In the genomic region with DNA sequence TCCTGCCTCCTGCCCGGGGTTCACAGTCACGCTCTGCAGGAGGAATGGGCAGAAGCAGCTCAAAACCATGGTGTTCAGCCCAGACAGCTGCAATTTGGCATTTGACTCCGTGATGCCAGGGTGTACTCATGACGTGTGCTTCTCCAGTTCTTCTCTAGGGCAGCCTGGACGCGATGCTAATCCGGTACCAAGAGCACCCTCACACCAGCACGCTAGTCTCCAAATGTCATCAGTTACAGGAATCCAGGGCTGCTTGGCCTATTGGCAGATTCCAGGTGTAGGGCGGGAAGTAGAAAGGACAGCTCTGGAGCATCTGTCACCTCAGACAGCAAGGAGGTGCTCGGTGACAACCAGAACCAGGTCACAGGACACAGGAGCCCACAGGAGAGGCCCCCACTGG, we compare ENCODE assay signal across 19 cellular contexts.
DNase-seq lines count a peak whose midpoint lies in the region; ATAC-seq and TF ChIP-seq lines count a peak whose summit lies in the region.
"Had no signal": no experiment of that assay in that cellular context is flagged by ENCODE, and none has a peak within 500 bp of the region (broad histone marks: within the 10 kb centered on the region; RNA-seq: fewer than 3 reads in every experiment).

No MANE protein-coding gene starts in this region.

- CTCF ChIA-PET in activated CD8-positive, alpha-beta memory T cell treated with anti-CD3 and anti-CD28 coated beads, Interleukin-2, amount 10 ng/mL, durations not matched to agents 7 days and 5 days (lab: Charles Lee): no interaction called here

- no peak overlapping the region for H2BK15ac ChIP-seq in mesenchymal stem cell (ENCODE audit: low read depth, poor library complexity, severe bottlenecking)

- peak; percentile 12 for DNase-seq in activated CD8-positive, alpha-beta memory T cell treated with anti-CD3 and anti-CD28 coated beads, Interleukin-2, amount 10 ng/mL, durations not matched to agents 7 days and 5 days
- no peak for DNase-seq in activated CD8-positive, alpha-beta memory T cell treated with anti-CD3 and anti-CD28 coated beads, Interleukin-2, amount 50 U/mL, for 48 hours
- no peak for DNase-seq in iPS DF 6.9 (ENCODE audit: low read depth, low spot score)
- DNase-seq in type B pancreatic cell (ENCODE audit: extremely low spot score, unreplicated experiment): peak; percentile 39
- no peak for DNase-seq in adrenal gland
- DNase-seq in mesenchymal stem cell: no peak
- DNase-seq in OCI-M2 (lab: John Stamatoyannopoulos, UW; ENCODE audit: unreplicated experiment): no peak
- DNase-seq: AML-193; BE2C; Caco-2; CD4-positive, CD25-positive, alpha-beta regulatory T cell; DMS153; DND-41; H9 had no signal

- no peaks in the 10 kb centered on the region for H3K27me3 ChIP-seq in iPS DF 6.9 (ENCODE audit: control insufficient read depth, insufficient read depth, low read length)
- no peaks in the 10 kb centered on the region for H3K27me3 ChIP-seq in adrenal gland
- H3K27me3 ChIP-seq in mesenchymal stem cell (ENCODE audit: control insufficient read depth in 1 of 2, insufficient read depth in 1 of 2, low read length in 2 of 2): peaks cover 0 to 8% of the 10 kb centered on the region in 2 experiments
- H3K27me3 ChIP-seq: BE2C had no signal

- WGBS in iPS DF 6.9 (ENCODE audit: insufficient coverage, insufficient read length): no CpG with 5 or more reads among the region's 10 CpGs
- 75 to 88% (median 82%) methylated on average over 10 of the region's 10 CpGs for WGBS in adrenal gland, 4 donors
- 85% methylated on average over 10 of the region's 10 CpGs for whole genome bisulfite sequencing in mesenchymal stem cell

- H3K9ac ChIP-seq in mesenchymal stem cell (ENCODE audit: low read length): no peak overlapping the region

- TF ChIP-seq POLR2A in adrenal gland (IDR thresholded peaks at IDR 0.05): no peak

- no peak overlapping the region for H3K27ac Mint-ChIP-seq in activated CD8-positive, alpha-beta memory T cell treated with anti-CD3 and anti-CD28 coated beads, Interleukin-2, amount 10 ng/mL, durations not matched to agents 7 days and 5 days
- H3K27ac Mint-ChIP-seq in type B pancreatic cell: no peak overlapping the region
- H3K27ac Mint-ChIP-seq: CD4-positive, CD25-positive, alpha-beta regulatory T cell; CD8-positive, alpha-beta T cell; GM23338 had no signal

- H3K4me3 ChIP-seq in iPS DF 6.9 (ENCODE audit: low read length) (peak overlapping the region; percentile 15; the same call in 1 of the 2 replicates), adrenal gland (no peak overlapping the region), mesenchymal stem cell (ENCODE audit: insufficient read depth in 1 of 2, low read depth in 1 of 2, low read length in 2 of 2) (no peak overlapping the region)
- H3K4me3 ChIP-seq: GM23338 had no signal

- intact Hi-C loops in adrenal gland (cut with DNase I): no loop called here

- no peaks in the 10 kb centered on the region for H3K36me3 Mint-ChIP-seq in activated CD8-positive, alpha-beta memory T cell treated with anti-CD3 and anti-CD28 coated beads, Interleukin-2, amount 10 ng/mL, durations not matched to agents 7 days and 5 days
- H3K36me3 Mint-ChIP-seq in type B pancreatic cell: no peaks in the 10 kb centered on the region
- H3K36me3 Mint-ChIP-seq: CD4-positive, CD25-positive, alpha-beta regulatory T cell; CD8-positive, alpha-beta T cell had no signal

- no peak overlapping the region for H3K4me2 ChIP-seq in mesenchymal stem cell (ENCODE audit: low read length, poor library complexity, severe bottlenecking)
- H3K4me2 ChIP-seq: GM23338 had no signal

- H2BK5ac ChIP-seq in mesenchymal stem cell (ENCODE audit: low read depth, low read length, poor library complexity, severe bottlenecking): no peak overlapping the region

- no peak overlapping the region for H4K91ac ChIP-seq in mesenchymal stem cell (ENCODE audit: low read length)

- no peak overlapping the region for H2BK120ac ChIP-seq in mesenchymal stem cell (ENCODE audit: low read depth, low read length)

- TF ChIP-seq CTCF in type B pancreatic cell (conservative IDR thresholded peaks at IDR 0.05) (no peak), adrenal gland (IDR thresholded peaks at IDR 0.05) (no peak)

- H3K4me1 ChIP-seq in iPS DF 6.9 (ENCODE audit: control insufficient read depth, insufficient read depth, low read length) (no peaks in the 10 kb centered on the region), adrenal gland (replicated peaks in 1 of 2) (no peaks in the 10 kb centered on the region), mesenchymal stem cell (ENCODE audit: control insufficient read depth, insufficient read depth, low read depth, low read length) (peaks cover 1% of the 10 kb centered on the region)
- H3K4me1 ChIP-seq: BE2C, Caco-2 had no signal

- H3K27me3 Mint-ChIP-seq in activated CD8-positive, alpha-beta memory T cell treated with anti-CD3 and anti-CD28 coated beads, Interleukin-2, amount 10 ng/mL, durations not matched to agents 7 days and 5 days: peaks cover 6% of the 10 kb centered on the region
- H3K27me3 Mint-ChIP-seq in type B pancreatic cell: peaks cover 34% of the 10 kb centered on the region
- H3K27me3 Mint-ChIP-seq: CD4-positive, CD25-positive, alpha-beta regulatory T cell had no signal

- no peaks in the 10 kb centered on the region for H3K4me1 Mint-ChIP-seq in activated CD8-positive, alpha-beta memory T cell treated with anti-CD3 and anti-CD28 coated beads, Interleukin-2, amount 10 ng/mL, durations not matched to agents 7 days and 5 days
- peaks cover 14% of the 10 kb centered on the region for H3K4me1 Mint-ChIP-seq in type B pancreatic cell (ENCODE audit: unreplicated experiment)
- H3K4me1 Mint-ChIP-seq: CD4-positive, CD25-positive, alpha-beta regulatory T cell; H9 had no signal

- H3K27ac ChIP-seq in iPS DF 6.9 (ENCODE audit: low read length) (no peak overlapping the region), adrenal gland (no peak overlapping the region), mesenchymal stem cell (ENCODE audit: low read length, poor library complexity, severe bottlenecking) (no peak overlapping the region)
- H3K27ac ChIP-seq: 22Rv1, C4-2B had no signal

- no peak for ATAC-seq in activated CD8-positive, alpha-beta memory T cell treated with anti-CD3 and anti-CD28 coated beads, Interleukin-2, amount 10 ng/mL, durations not matched to agents 7 days and 5 days
- ATAC-seq: CD8-positive, alpha-beta T cell; GM23338; HCT116 had no signal

- no peaks in the 10 kb centered on the region for H3K79me1 ChIP-seq in mesenchymal stem cell (replicated peaks; ENCODE audit: low read length, poor library complexity, severe bottlenecking)

- H4K8ac ChIP-seq in mesenchymal stem cell (ENCODE audit: low read length): no peak overlapping the region

- no peak overlapping the region for H3K4ac ChIP-seq in mesenchymal stem cell (ENCODE audit: low read depth in 1 of 2, low read length in 2 of 2)

- H3K23ac ChIP-seq in mesenchymal stem cell (ENCODE audit: low read length in 2 of 2): no peak overlapping the region

- peaks cover 8% of the 10 kb centered on the region for H3K9me3 Mint-ChIP-seq in activated CD8-positive, alpha-beta memory T cell treated with anti-CD3 and anti-CD28 coated beads, Interleukin-2, amount 10 ng/mL, durations not matched to agents 7 days and 5 days (ENCODE audit: low read depth)
- H3K9me3 Mint-ChIP-seq in type B pancreatic cell: peaks cover 6% of the 10 kb centered on the region

- H3K9me3 ChIP-seq in iPS DF 6.9 (ENCODE audit: control insufficient read depth, insufficient read depth, low read length) (no peaks in the 10 kb centered on the region), adrenal gland (replicated peaks in 1 of 3) (no peaks in the 10 kb centered on the region), mesenchymal stem cell (ENCODE audit: control insufficient read depth, low read length) (peaks cover 4% of the 10 kb centered on the region)
- H3K9me3 ChIP-seq: BE2C, Caco-2 had no signal

- no peak overlapping the region for H3K4me3 Mint-ChIP-seq in activated CD8-positive, alpha-beta memory T cell treated with anti-CD3 and anti-CD28 coated beads, Interleukin-2, amount 10 ng/mL, durations not matched to agents 7 days and 5 days
- no peak overlapping the region for H3K4me3 Mint-ChIP-seq in type B pancreatic cell
- H3K4me3 Mint-ChIP-seq: CD4-positive, CD25-positive, alpha-beta regulatory T cell; CD8-positive, alpha-beta T cell; GM23338; H9 had no signal

- H3K18ac ChIP-seq in mesenchymal stem cell (ENCODE audit: low read depth in 1 of 2, low read length in 2 of 2): no peak overlapping the region

- H2AFZ ChIP-seq in mesenchymal stem cell (ENCODE audit: low read depth, low read length): no peak overlapping the region
- H2AFZ ChIP-seq: GM23338 had no signal

- H3K36me3 ChIP-seq in iPS DF 6.9 (ENCODE audit: control insufficient read depth, insufficient read depth, low read length) (no peaks in the 10 kb centered on the region), adrenal gland (replicated peaks in 1 of 2) (no peaks in the 10 kb centered on the region), mesenchymal stem cell (ENCODE audit: control insufficient read depth in 1 of 2, insufficient read depth in 2 of 2, low read depth in 1 of 2, low read length in 2 of 2) (no peaks in the 10 kb centered on the region)
- H3K36me3 ChIP-seq: BE2C had no signal

- H2BK12ac ChIP-seq in mesenchymal stem cell (ENCODE audit: low read length in 2 of 2): no peak overlapping the region

- H3K14ac ChIP-seq in mesenchymal stem cell (ENCODE audit: low read length in 2 of 2): no peak overlapping the region

- H2AK5ac ChIP-seq in mesenchymal stem cell (ENCODE audit: low read length, severe bottlenecking): no peak overlapping the region

Comparison
In these comparisons a context has a peak if more than half of its experiments do, and no peak if none do; other contexts are left out.
1. DNase-seq: peak in activated CD8-positive, alpha-beta memory T cell treated with anti-CD3 and anti-CD28 coated beads, Interleukin-2, amount 10 ng/mL, durations not matched to agents 7 days and 5 days (single experiment) and type B pancreatic cell (single experiment); none in activated CD8-positive, alpha-beta memory T cell treated with anti-CD3 and anti-CD28 coated beads, Interleukin-2, amount 50 U/mL, for 48 hours (single experiment), iPS DF 6.9 (single experiment), adrenal gland (0 of 7), mesenchymal stem cell (single experiment) and OCI-M2 (single experiment).